In genomic region chr14:97058589-97058988, GRCh38 we compare ENCODE assay signal across 36 cellular contexts.
"Had no signal": no experiment of that assay in that cellular context is flagged by ENCODE, and none has a peak within 500 bp of the region (broad histone marks: within the 10 kb centered on the region; RNA-seq: fewer than 3 reads in every experiment).

No MANE protein-coding gene starts in this region.

- H3K36me3 ChIP-seq: ascending aorta, cardiac muscle cell had no signal

- H3K4me3 ChIP-seq: ascending aorta, cardiac muscle cell had no signal

- H3K4me1 Mint-ChIP-seq: activated B cell treated with CpG ODN at 0.5 μM for 24 hours; activated CD4-positive, alpha-beta T cell treated with anti-CD3 and anti-CD28 coated beads, Interleukin-2, amount 10 ng/mL, durations not matched to agents 24 days and 14 days; activated naive CD8-positive, alpha-beta T cell treated with anti-CD3 and anti-CD28 coated beads, Interleukin-2, amount 10 ng/mL, durations not matched to agents 7 days and 5 days; activated naive CD8-positive, alpha-beta T cell treated with anti-CD3 and anti-CD28 coated beads, Interleukin-2, amount 50 U/mL, for 24 hours; central memory CD8-positive, alpha-beta T cell had no signal

- H3K4me3 Mint-ChIP-seq: activated B cell treated with CpG ODN at 0.5 μM for 24 hours; activated CD4-positive, alpha-beta memory T cell treated with anti-CD3 and anti-CD28 coated beads for 36 hours; activated CD4-positive, alpha-beta T cell treated with anti-CD3 and anti-CD28 coated beads, Interleukin-2, amount 10 ng/mL, durations not matched to agents 24 days and 14 days; activated CD8-positive, alpha-beta T cell treated with anti-CD3 and anti-CD28 coated beads for 36 hours; activated naive CD4-positive, alpha-beta T cell treated with anti-CD3 and anti-CD28 coated beads for 36 hours; activated naive CD8-positive, alpha-beta T cell; activated naive CD8-positive, alpha-beta T cell treated with anti-CD3 and anti-CD28 coated beads, Interleukin-2, amount 10 ng/mL, durations not matched to agents 7 days and 5 days; activated naive CD8-positive, alpha-beta T cell treated with anti-CD3 and anti-CD28 coated beads, Interleukin-2, amount 50 U/mL, for 24 hours; activated T-cell treated with anti-CD3 and anti-CD28 coated beads, Interleukin-2, amount 50 U/mL, for 24 hours; brain; central memory CD8-positive, alpha-beta T cell; T-helper 1 cell treated with Interleukin-12 subunit alpha and Interleukin-12 subunit beta and Interleukin-4 antibody, amounts not matched to agents 30 μg/mL and 1 μg/mL, for 36 hours; T-helper 2 cell treated with Interferon-gamma antibody and Interleukin-4, amounts not matched to agents 5 μg/mL and 100 μg/mL, for 36 hours had no signal

- ATAC-seq: activated CD8-positive, alpha-beta T cell treated with anti-CD3 and anti-CD28 coated beads for 36 hours; activated naive CD8-positive, alpha-beta T cell treated with anti-CD3 and anti-CD28 coated beads, Interleukin-2, amount 50 U/mL, for 24 hours had no signal

- H3K27ac Mint-ChIP-seq: activated B cell treated with CpG ODN at 0.5 μM for 24 hours; activated CD4-positive, alpha-beta memory T cell treated with anti-CD3 and anti-CD28 coated beads for 36 hours; activated CD4-positive, alpha-beta T cell treated with anti-CD3 and anti-CD28 coated beads, Interleukin-2, amount 10 ng/mL, durations not matched to agents 24 days and 14 days; activated CD8-positive, alpha-beta T cell treated with anti-CD3 and anti-CD28 coated beads for 36 hours; activated naive CD4-positive, alpha-beta T cell treated with anti-CD3 and anti-CD28 coated beads for 36 hours; activated naive CD8-positive, alpha-beta T cell; activated naive CD8-positive, alpha-beta T cell treated with anti-CD3 and anti-CD28 coated beads, Interleukin-2, amount 10 ng/mL, durations not matched to agents 7 days and 5 days; activated naive CD8-positive, alpha-beta T cell treated with anti-CD3 and anti-CD28 coated beads, Interleukin-2, amount 50 U/mL, for 24 hours; activated T-cell treated with anti-CD3 and anti-CD28 coated beads, Interleukin-2, amount 50 U/mL, for 24 hours; activated T-helper 2 cell treated with anti-CD3 and anti-CD28 coated beads, Interferon-gamma antibody, Interleukin-2, Interleukin-4, amounts not matched to agents 10 μg/mL and 5 μg/mL and 100 μg/mL, durations not matched to agents 14 hours and 24 hours and 36 hours; T-helper 1 cell treated with Interleukin-12 subunit alpha and Interleukin-12 subunit beta and Interleukin-4 antibody, amounts not matched to agents 30 μg/mL and 1 μg/mL, for 36 hours; T-helper 2 cell treated with Interferon-gamma antibody and Interleukin-4, amounts not matched to agents 5 μg/mL and 100 μg/mL, for 36 hours had no signal

- FAIRE-seq: bronchial epithelial cell, TTC549 had no signal

- H3K4me1 ChIP-seq: ascending aorta had no signal

- H3K27me3 Mint-ChIP-seq: activated B cell treated with CpG ODN at 0.5 μM for 24 hours; activated CD4-positive, alpha-beta memory T cell treated with anti-CD3 and anti-CD28 coated beads for 36 hours; activated CD4-positive, alpha-beta T cell treated with anti-CD3 and anti-CD28 coated beads, Interleukin-2, amount 10 ng/mL, durations not matched to agents 24 days and 14 days; activated CD8-positive, alpha-beta T cell treated with anti-CD3 and anti-CD28 coated beads for 36 hours; activated naive CD8-positive, alpha-beta T cell; activated naive CD8-positive, alpha-beta T cell treated with anti-CD3 and anti-CD28 coated beads, Interleukin-2, amount 10 ng/mL, durations not matched to agents 7 days and 5 days; activated naive CD8-positive, alpha-beta T cell treated with anti-CD3 and anti-CD28 coated beads, Interleukin-2, amount 50 U/mL, for 24 hours; activated T-cell treated with anti-CD3 and anti-CD28 coated beads, Interleukin-2, amount 50 U/mL, for 24 hours; brain had no signal

- H3K9me3 ChIP-seq: ascending aorta had no signal

- H3K9me3 Mint-ChIP-seq: activated CD4-positive, alpha-beta memory T cell treated with anti-CD3 and anti-CD28 coated beads for 36 hours; activated CD4-positive, alpha-beta T cell treated with anti-CD3 and anti-CD28 coated beads, Interleukin-2, amount 10 ng/mL, durations not matched to agents 24 days and 14 days; activated CD8-positive, alpha-beta T cell treated with anti-CD3 and anti-CD28 coated beads for 36 hours; activated naive CD4-positive, alpha-beta T cell treated with anti-CD3 and anti-CD28 coated beads for 36 hours; activated naive CD8-positive, alpha-beta T cell treated with anti-CD3 and anti-CD28 coated beads, Interleukin-2, amount 10 ng/mL, durations not matched to agents 7 days and 5 days; activated T-cell treated with anti-CD3 and anti-CD28 coated beads, Interleukin-2, amount 50 U/mL, for 24 hours; activated T-helper 2 cell treated with anti-CD3 and anti-CD28 coated beads, Interferon-gamma antibody, Interleukin-2, Interleukin-4, amounts not matched to agents 10 μg/mL and 5 μg/mL and 100 μg/mL, durations not matched to agents 14 hours and 24 hours and 36 hours; central memory CD8-positive, alpha-beta T cell; T-helper 1 cell treated with Interleukin-12 subunit alpha and Interleukin-12 subunit beta and Interleukin-4 antibody, amounts not matched to agents 30 μg/mL and 1 μg/mL, for 36 hours; T-helper 2 cell treated with Interferon-gamma antibody and Interleukin-4, amounts not matched to agents 5 μg/mL and 100 μg/mL, for 36 hours had no signal

- H3K27ac ChIP-seq: ascending aorta, cardiac muscle cell, VCaP had no signal

- DNase-seq: activated B cell treated with CpG ODN at 0.5 μM for 24 hours; activated CD4-positive, alpha-beta memory T cell treated with anti-CD3 and anti-CD28 coated beads for 36 hours; activated CD4-positive, alpha-beta T cell treated with anti-CD3 and anti-CD28 coated beads for 4 hours; activated CD4-positive, alpha-beta T cell treated with anti-CD3 and anti-CD28 coated beads, Interleukin-2, amount 10 ng/mL, durations not matched to agents 24 days and 14 days; activated CD4-positive, alpha-beta T cell treated with anti-CD3 and anti-CD28 coated beads, Interleukin-2, amount 50 U/mL, for 1 hour; activated CD4-positive, alpha-beta T cell treated with anti-CD3 and anti-CD28 coated beads, Interleukin-2, amount 50 U/mL, for 4 hours; activated CD4-positive, CD25-positive, alpha-beta regulatory T cell treated with anti-CD3 and anti-CD28 coated beads, Interleukin-2, amount 50 U/mL, for 72 hours; activated CD8-positive, alpha-beta memory T cell treated with anti-CD3 and anti-CD28 coated beads, Interleukin-2, amount 50 U/mL, for 4 hours; activated CD8-positive, alpha-beta T cell treated with anti-CD3 and anti-CD28 coated beads for 36 hours; activated effector memory CD4-positive, alpha-beta T cell treated with Interleukin-2 at 50 U/mL for 16 hours; activated gamma-delta T cell; activated naive CD4-positive, alpha-beta T cell treated with anti-CD3 and anti-CD28 coated beads for 36 hours; activated naive CD4-positive, alpha-beta T cell treated with anti-CD3 and anti-CD28 coated beads, Interleukin-2, amount 50 U/mL, for 16 hours; activated naive CD8-positive, alpha-beta T cell treated with anti-CD3 and anti-CD28 coated beads, Interleukin-2, amount 10 ng/mL, durations not matched to agents 7 days and 5 days; activated naive CD8-positive, alpha-beta T cell treated with anti-CD3 and anti-CD28 coated beads, Interleukin-2, amount 50 U/mL, for 24 hours; activated T-cell treated with anti-CD3 and anti-CD28 coated beads for 4 hours; activated T-cell treated with anti-CD3 and anti-CD28 coated beads, Interleukin-2, amount 50 U/mL, for 24 hours; activated T-cell treated with anti-CD3 and anti-CD28 coated beads, Interleukin-2, amount 50 U/mL, for 48 hours; amygdala; anterior cingulate cortex; caudate nucleus; cerebellar nuclear complex; T-helper 1 cell; T-helper 2 cell; T-helper 9 cell had no signal

- H3K36me3 Mint-ChIP-seq: activated naive CD8-positive, alpha-beta T cell; activated naive CD8-positive, alpha-beta T cell treated with anti-CD3 and anti-CD28 coated beads, Interleukin-2, amount 10 ng/mL, durations not matched to agents 7 days and 5 days; brain had no signal

- H3K27me3 ChIP-seq: ascending aorta, cardiac muscle cell had no signal
